In the genomic region with DNA sequence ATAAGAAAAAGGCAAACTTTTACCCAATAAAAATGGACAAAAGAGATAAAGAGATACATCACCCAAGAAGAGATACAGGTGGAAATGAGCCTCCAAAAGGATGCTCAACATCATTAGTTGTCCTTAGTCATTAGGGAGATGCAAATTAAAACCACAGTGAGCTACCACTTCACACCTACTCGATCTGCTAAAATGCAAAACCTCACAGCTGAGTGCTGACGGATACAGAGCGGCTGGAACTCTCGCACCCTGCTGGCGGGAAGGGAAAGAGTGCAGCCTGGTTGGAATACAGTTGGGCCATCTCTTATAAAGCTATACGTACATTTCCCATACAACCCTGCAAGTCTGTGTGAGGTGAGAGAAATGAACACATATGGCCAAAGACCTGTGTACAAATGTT, we compare ENCODE assay signal across 21 cellular contexts.
A peak's percentile ranks its signal among the peaks of the same experiment; 100 is the strongest.
DNase-seq lines count a peak whose midpoint lies in the region; ATAC-seq and TF ChIP-seq lines count a peak whose summit lies in the region.
"Had no signal": no experiment of that assay in that cellular context is flagged by ENCODE, and none has a peak within 500 bp of the region (broad histone marks: within the 10 kb centered on the region; RNA-seq: fewer than 3 reads in every experiment).

No MANE protein-coding gene starts in this region.

- no peaks in the 10 kb centered on the region for H3K4me1 Mint-ChIP-seq in chondrocyte (ENCODE audit: low read depth)
- H3K4me1 Mint-ChIP-seq: CD4-positive, CD25-positive, alpha-beta regulatory T cell; stimulated activated naive B cell treated with anti-CD40 and anti-IgM and Interleukin-4, amounts not matched to agents 10 μg/mL and 1 μg/mL and 100 μg/mL, for 72 hours had no signal

- no peak overlapping the region for H3K4me3 Mint-ChIP-seq in chondrocyte (ENCODE audit: unreplicated experiment)
- H3K4me3 Mint-ChIP-seq: activated CD8-positive, alpha-beta T cell treated with anti-CD3 and anti-CD28 coated beads for 36 hours; CD4-positive, CD25-positive, alpha-beta regulatory T cell; stimulated activated naive B cell treated with anti-CD40 and anti-IgM and Interleukin-4, amounts not matched to agents 10 μg/mL and 1 μg/mL and 100 μg/mL, for 72 hours had no signal

- no peak for ATAC-seq in GM18502 (IDR thresholded peaks at IDR 0.05; ENCODE audit: poor library complexity, unreplicated experiment)
- ATAC-seq: activated CD4-positive, CD25-positive, alpha-beta regulatory T cell treated with anti-CD3 and anti-CD28 coated beads, Interleukin-2, amount 50 U/mL, for 24 hours; activated CD8-positive, alpha-beta T cell treated with anti-CD3 and anti-CD28 coated beads for 36 hours; psoas muscle; stimulated activated naive B cell treated with anti-CD40 and anti-IgM and Interleukin-4, amounts not matched to agents 10 μg/mL and 1 μg/mL and 100 μg/mL, for 72 hours had no signal

- peaks cover 3% of the 10 kb centered on the region for H3K9me3 ChIP-seq in neural cell (ENCODE audit: low read length)
- H3K9me3 ChIP-seq in tibial artery = peaks cover 0 to 5% (median 0%) of the 10 kb centered on the region in 3 donors
- H3K9me3 ChIP-seq: breast epithelium, psoas muscle, testis had no signal

- no peak for TF ChIP-seq EP300 in neural cell (conservative IDR thresholded peaks at IDR 0.05; ENCODE audit: poor library complexity, severe bottlenecking)

- H3K27me3 Mint-ChIP-seq in chondrocyte (ENCODE audit: low read depth) = peaks cover 58% of the 10 kb centered on the region

- H3K36me3 Mint-ChIP-seq in chondrocyte (ENCODE audit: low read depth) = no peaks in the 10 kb centered on the region
- H3K36me3 Mint-ChIP-seq: CD4-positive, CD25-positive, alpha-beta regulatory T cell; stimulated activated naive B cell treated with anti-CD40 and anti-IgM and Interleukin-4, amounts not matched to agents 10 μg/mL and 1 μg/mL and 100 μg/mL, for 72 hours had no signal

- H3K27ac Mint-ChIP-seq in chondrocyte (ENCODE audit: unreplicated experiment) = no peak overlapping the region
- H3K27ac Mint-ChIP-seq: activated CD8-positive, alpha-beta T cell treated with anti-CD3 and anti-CD28 coated beads for 36 hours; stimulated activated naive B cell treated with anti-CD40 and anti-IgM and Interleukin-4, amounts not matched to agents 10 μg/mL and 1 μg/mL and 100 μg/mL, for 72 hours had no signal

- no peak overlapping the region for H3K27ac ChIP-seq in neural cell (ENCODE audit: low read length)
- no peak overlapping the region for H3K27ac ChIP-seq in tibial artery
- H3K27ac ChIP-seq: breast epithelium, psoas muscle, testis had no signal

- no peaks in the 10 kb centered on the region for H3K79me2 ChIP-seq in neural cell (replicated peaks; ENCODE audit: insufficient read depth, low read length)

- no peaks in the 10 kb centered on the region for H4K20me1 ChIP-seq in neural cell (ENCODE audit: insufficient read depth)

- no peaks in the 10 kb centered on the region for H3K4me1 ChIP-seq in tibial artery
- H3K4me1 ChIP-seq: breast epithelium, psoas muscle, testis had no signal

- TF ChIP-seq RAD21 in neural cell (conservative IDR thresholded peaks at IDR 0.05) = no peak

- intact Hi-C loops in tibial artery (cut with DNase I; ENCODE audit: low total_unique reads) = no loop called here

- H3K9me3 Mint-ChIP-seq in chondrocyte (ENCODE audit: low read depth) = peaks cover 2% of the 10 kb centered on the region
- H3K9me3 Mint-ChIP-seq: activated CD8-positive, alpha-beta T cell treated with anti-CD3 and anti-CD28 coated beads for 36 hours; CD4-positive, CD25-positive, alpha-beta regulatory T cell had no signal

- H3K4me2 ChIP-seq in neural cell (ENCODE audit: low read length) = no peak overlapping the region

- H3K4me3 ChIP-seq in GM12865 (ENCODE audit: low read depth, low read length) = no peak overlapping the region
- no peak overlapping the region for H3K4me3 ChIP-seq in neural cell (ENCODE audit: low read length)
- no peak overlapping the region for H3K4me3 ChIP-seq in tibial artery
- H3K4me3 ChIP-seq: breast epithelium, psoas muscle, testis had no signal

- no peaks in the 10 kb centered on the region for H3K27me3 ChIP-seq in neural cell (ENCODE audit: insufficient read depth, low read depth, low read length)
- H3K27me3 ChIP-seq in tibial artery = peaks cover 0 to 25% of the 10 kb centered on the region in 2 donors
- H3K27me3 ChIP-seq: breast epithelium, testis had no signal

- no peak overlapping the region for H3K9ac ChIP-seq in neural cell (ENCODE audit: low read length)

- in situ Hi-C loops in KBM-7 (cut with MboI; ENCODE audit: low pct_unique_long_range_greater_than_20kb, low sequenced_read_pairs) = no loop called here

- no peaks in the 10 kb centered on the region for H3K9me2 ChIP-seq in neural cell (ENCODE audit: insufficient read depth, low read length)

- H3F3A ChIP-seq in neural cell (ENCODE audit: insufficient read depth, low read length, poor library complexity, severe bottlenecking) = no peaks in the 10 kb centered on the region

- no peaks in the 10 kb centered on the region for H3K36me3 ChIP-seq in neural cell (ENCODE audit: insufficient read depth, low read length)
- H3K36me3 ChIP-seq in tibial artery = no peaks in the 10 kb centered on the region
- H3K36me3 ChIP-seq: breast epithelium had no signal

- DNase-seq in GM12865 (ENCODE audit: low read depth) = peak; percentile 23
- DNase-seq in NAMALWA (ENCODE audit: low spot score) = peak; percentile 6
- DNase-seq in chondrocyte (ENCODE audit: low spot score) = no peak
- DNase-seq in KBM-7 = no peak
- DNase-seq in tibial artery = no peak
- DNase-seq in NCI-H187 (lab: John Stamatoyannopoulos, UW) = no peak
- DNase-seq: activated CD8-positive, alpha-beta T cell treated with anti-CD3 and anti-CD28 coated beads for 36 hours; activated gamma-delta T cell treated with Interleukin-2 at 50 U/mL for 16 hours; CD4-positive, CD25-positive, alpha-beta regulatory T cell; dermis blood vessel endothelial cell; foreskin melanocyte; NCI-H1105; NCI-H2107; psoas muscle; RPMI8226; stimulated activated naive B cell treated with anti-CD40 and anti-IgM and Interleukin-4, amounts not matched to agents 10 μg/mL and 1 μg/mL and 100 μg/mL, for 72 hours; testis had no signal

- no peak overlapping the region for H2AFZ ChIP-seq in neural cell (ENCODE audit: low read depth, low read length)

- no peak for TF ChIP-seq CTCF in GM12865 (IDR thresholded peaks at IDR 0.05; ENCODE audit: insufficient read depth, low read depth, low read length, missing control alignments)
- TF ChIP-seq CTCF in chondrocyte (IDR thresholded peaks at IDR 0.05) = peak; percentile 43
- TF ChIP-seq CTCF in neural cell (IDR thresholded peaks at IDR 0.05; ENCODE audit: poor library complexity, severe bottlenecking) = peak; percentile 44
- TF ChIP-seq CTCF in tibial artery (IDR thresholded peaks at IDR 0.05) = no peak

TF ChIP-seq in neural cell, 6 proteins besides CTCF, POLR2A, EP300 and RAD21:
- TF ChIP-seq EZH2 (IDR thresholded peaks at IDR 0.05; ENCODE audit: borderline replicate concordance, insufficient read depth, low read length, poor library complexity, severe bottlenecking) (no peak), POLR2AphosphoS5 (IDR thresholded peaks at IDR 0.05) (no peak), TAF1 (IDR thresholded peaks at IDR 0.05; ENCODE audit: low read depth) (no peak), MXI1 (conservative IDR thresholded peaks at IDR 0.05; ENCODE audit: poor library complexity, severe bottlenecking) (no peak), SMC3 (conservative IDR thresholded peaks at IDR 0.05; ENCODE audit: poor library complexity) (no peak), REST (IDR thresholded peaks at IDR 0.05; ENCODE audit: borderline replicate concordance) (no peak)

Comparison
In these comparisons a context has a peak if more than half of its experiments do, and no peak if none do; other contexts are left out.
1. DNase-seq: peak in GM12865 (single experiment) and NAMALWA (single experiment); none in chondrocyte (single experiment), KBM-7 (single experiment), tibial artery (0 of 2) and NCI-H187 (0 of 2).
2. CTCF ChIP-seq: peak in chondrocyte (single experiment) and neural cell (single experiment); none in GM12865 (single experiment) and tibial artery (0 of 2).